1 cellular context compared by ENCODE assay signal in the genomic region with DNA sequence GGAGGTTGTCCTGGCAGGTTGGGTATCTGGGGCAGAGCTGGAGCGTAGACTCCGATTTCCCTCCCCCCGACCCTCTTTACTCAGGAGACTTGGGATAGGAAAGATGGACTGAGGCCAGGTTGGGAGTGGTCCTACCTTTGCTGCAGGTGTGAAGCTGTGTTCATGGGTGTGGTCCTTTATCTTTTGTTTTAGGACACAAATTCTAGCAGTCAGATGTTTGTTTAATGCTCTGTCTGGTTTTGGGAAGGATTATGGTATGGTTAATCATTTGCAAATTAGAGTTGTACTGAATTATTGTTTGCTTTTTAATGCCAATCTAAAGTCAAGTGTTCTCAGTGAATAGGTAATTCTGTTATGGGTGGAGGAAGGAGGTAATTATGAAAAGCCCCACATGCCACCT.
TF ChIP-seq lines count a peak whose summit lies in the region.

No MANE protein-coding gene starts in this region.

TF ChIP-seq in GM23338, 12 proteins besides CTCF, POLR2A, EP300 and RAD21:
- no peak for TF ChIP-seq CREB1 (CRISPR knock-in tag; IDR thresholded peaks at IDR 0.05; ENCODE audit: low read depth)
- TF ChIP-seq STAT1 (IDR thresholded peaks at IDR 0.05; ENCODE audit: unreplicated experiment): no peak
- no peak for TF ChIP-seq NANOG (IDR thresholded peaks at IDR 0.05; ENCODE audit: borderline replicate concordance)
- TF ChIP-seq EZH2phosphoT487 (IDR thresholded peaks at IDR 0.05; ENCODE audit: unreplicated experiment): no peak
- no peak for TF ChIP-seq ZNF331 (CRISPR knock-in tag; IDR thresholded peaks at IDR 0.05; ENCODE audit: low read depth)
- no peak for TF ChIP-seq JUNB (IDR thresholded peaks at IDR 0.05; ENCODE audit: unreplicated experiment)
- TF ChIP-seq, protein P1, sequence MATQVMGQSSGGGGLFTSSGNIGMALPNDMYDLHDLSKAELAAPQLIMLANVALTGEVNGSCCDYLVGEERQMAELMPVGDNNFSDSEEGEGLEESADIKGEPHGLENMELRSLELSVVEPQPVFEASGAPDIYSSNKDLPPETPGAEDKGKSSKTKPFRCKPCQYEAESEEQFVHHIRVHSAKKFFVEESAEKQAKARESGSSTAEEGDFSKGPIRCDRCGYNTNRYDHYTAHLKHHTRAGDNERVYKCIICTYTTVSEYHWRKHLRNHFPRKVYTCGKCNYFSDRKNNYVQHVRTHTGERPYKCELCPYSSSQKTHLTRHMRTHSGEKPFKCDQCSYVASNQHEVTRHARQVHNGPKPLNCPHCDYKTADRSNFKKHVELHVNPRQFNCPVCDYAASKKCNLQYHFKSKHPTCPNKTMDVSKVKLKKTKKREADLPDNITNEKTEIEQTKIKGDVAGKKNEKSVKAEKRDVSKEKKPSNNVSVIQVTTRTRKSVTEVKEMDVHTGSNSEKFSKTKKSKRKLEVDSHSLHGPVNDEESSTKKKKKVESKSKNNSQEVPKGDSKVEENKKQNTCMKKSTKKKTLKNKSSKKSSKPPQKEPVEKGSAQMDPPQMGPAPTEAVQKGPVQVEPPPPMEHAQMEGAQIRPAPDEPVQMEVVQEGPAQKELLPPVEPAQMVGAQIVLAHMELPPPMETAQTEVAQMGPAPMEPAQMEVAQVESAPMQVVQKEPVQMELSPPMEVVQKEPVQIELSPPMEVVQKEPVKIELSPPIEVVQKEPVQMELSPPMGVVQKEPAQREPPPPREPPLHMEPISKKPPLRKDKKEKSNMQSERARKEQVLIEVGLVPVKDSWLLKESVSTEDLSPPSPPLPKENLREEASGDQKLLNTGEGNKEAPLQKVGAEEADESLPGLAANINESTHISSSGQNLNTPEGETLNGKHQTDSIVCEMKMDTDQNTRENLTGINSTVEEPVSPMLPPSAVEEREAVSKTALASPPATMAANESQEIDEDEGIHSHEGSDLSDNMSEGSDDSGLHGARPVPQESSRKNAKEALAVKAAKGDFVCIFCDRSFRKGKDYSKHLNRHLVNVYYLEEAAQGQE (IDR thresholded peaks at IDR 0.05; ENCODE audit: unreplicated experiment): no peak
- TF ChIP-seq ZNF114 (CRISPR knock-in tag; IDR thresholded peaks at IDR 0.05): no peak
